ENCODE assay signal across 1 cellular context in genomic region chr6:149451361-149452061, GRCh38.
TF ChIP-seq lines count a peak whose summit lies in the region.

No MANE protein-coding gene starts in this region.

TF ChIP-seq in HepG2, 621 proteins besides CTCF, POLR2A, EP300 and RAD21 (continued from another document):
- no peak for TF ChIP-seq ARID3A (IDR thresholded peaks at IDR 0.05; ENCODE audit: low read depth, low read length)
